ENCODE assay signal across 10 cellular contexts in the genomic region with DNA sequence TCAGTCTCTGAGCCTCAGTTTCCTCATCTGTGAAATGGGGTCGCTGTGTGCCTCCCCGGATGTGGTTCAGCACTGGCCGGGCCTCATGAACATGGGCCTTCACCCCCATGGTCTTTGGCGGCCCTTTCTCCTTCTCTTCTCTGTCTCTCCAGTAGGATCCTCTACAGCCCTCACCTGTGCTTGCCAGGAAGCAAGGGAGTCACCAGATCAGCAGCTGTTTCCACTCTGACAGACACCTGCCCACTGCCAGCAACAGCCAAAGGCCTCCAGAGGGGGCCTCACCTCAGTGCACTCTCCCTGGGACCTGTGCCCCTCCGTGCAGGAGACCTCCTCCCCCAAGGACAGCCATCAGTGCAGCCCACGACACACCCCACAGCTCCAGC.
A peak's percentile ranks its signal among the peaks of the same experiment; 100 is the strongest.
DNase-seq lines count a peak whose midpoint lies in the region; ATAC-seq and TF ChIP-seq lines count a peak whose summit lies in the region.
"Had no signal": no experiment of that assay in that cellular context is flagged by ENCODE, and none has a peak within 500 bp of the region (broad histone marks: within the 10 kb centered on the region; RNA-seq: fewer than 3 reads in every experiment).

No MANE protein-coding gene starts in this region.

- H4K20me1 ChIP-seq in BLaER1 (no peaks in the 10 kb centered on the region), SK-N-SH (ENCODE audit: insufficient read depth) (no peaks in the 10 kb centered on the region)

- DNase-seq in NCI-H2171 treated with DMSO at 0.1 percent for 48 hours (lab: John Stamatoyannopoulos, UW) (peak; percentile 79), SK-N-SH (no peak), WTC11 (ENCODE audit: low spot score) (no peak)
- no peak for DNase-seq in effector memory CD8-positive, alpha-beta T cell

- CTCF ChIA-PET in SK-N-SH (lab: Yijun Ruan, JAX) (interaction anchor here (1.1 kb wide), 1 partner anchor 9 kb away, joined by 4 read pairs; no protein-coding TSS in a partner anchor), WTC11 (lab: Charles Lee) (interaction anchor here (1.0 to 1.6 kb wide), 3 partner anchors 17 to 130 kb away, joined by 3 to 5 read pairs (median 4); no protein-coding TSS in a partner anchor)

- H3K27me3 Mint-ChIP-seq in effector memory CD8-positive, alpha-beta T cell = no peaks in the 10 kb centered on the region
- peaks cover 18% of the 10 kb centered on the region for H3K27me3 Mint-ChIP-seq in WTC11 (ENCODE audit: low read depth)

- H2AFZ ChIP-seq in SK-N-SH (ENCODE audit: low read depth) = no peak overlapping the region

- H3K36me3 Mint-ChIP-seq in effector memory CD8-positive, alpha-beta T cell (ENCODE audit: insufficient read depth) = peaks cover 12% of the 10 kb centered on the region
- H3K36me3 Mint-ChIP-seq in WTC11 = no peaks in the 10 kb centered on the region

- H3K4me3 ChIP-seq in BLaER1 (no peak overlapping the region), SK-N-SH (ENCODE audit: low read depth in 2 of 2, low read length in 1 of 2) (no peak overlapping the region)
- H3K4me3 ChIP-seq: heart left ventricle, transverse colon had no signal

- no peaks in the 10 kb centered on the region for H3K36me3 ChIP-seq in BLaER1
- H3K36me3 ChIP-seq in SK-N-SH (replicated peaks in 1 of 2; ENCODE audit: control insufficient read depth in 1 of 2, insufficient read depth in 2 of 2, low read length in 1 of 2) = no peaks in the 10 kb centered on the region
- H3K36me3 ChIP-seq: heart left ventricle, transverse colon had no signal

- no peaks in the 10 kb centered on the region for H3K27me3 ChIP-seq in BLaER1
- H3K27me3 ChIP-seq in SK-N-SH (ENCODE audit: insufficient read depth) = no peaks in the 10 kb centered on the region

- POLR2A ChIA-PET in SK-N-SH (lab: Yijun Ruan, JAX) = no interaction called here
- POLR2A ChIA-PET in WTC11 (lab: Charles Lee) = no interaction called here

- H3K9ac ChIP-seq in BLaER1 = peak overlapping the region; percentile 63
- H3K9ac ChIP-seq in SK-N-SH = no peak overlapping the region

- H3K27ac Mint-ChIP-seq in effector memory CD8-positive, alpha-beta T cell = peak overlapping the region; percentile 91 to 99
- no peak overlapping the region; the same call in 1 of the 2 replicates for H3K27ac Mint-ChIP-seq in WTC11

- peaks cover 29 to 35% of the 10 kb centered on the region in 2 donors for H3K4me1 Mint-ChIP-seq in effector memory CD8-positive, alpha-beta T cell (ENCODE audit: low read depth in 2 of 2)
- H3K4me1 Mint-ChIP-seq in WTC11 = peaks cover 17% of the 10 kb centered on the region

- peak overlapping the region; percentile 73 to 80 for H3K4me3 Mint-ChIP-seq in effector memory CD8-positive, alpha-beta T cell
- H3K4me3 Mint-ChIP-seq in WTC11 = no peak overlapping the region

- TF ChIP-seq CTCF in SK-N-SH (IDR thresholded peaks at IDR 0.05) = no peak
- TF ChIP-seq CTCF in WTC11 (IDR thresholded peaks at IDR 0.05) = no peak

- WGBS in SK-N-SH (ENCODE audit: low lambda C conversion rate) = 15% methylated on average over 2 of the region's 6 CpGs

- H3K9me3 Mint-ChIP-seq in effector memory CD8-positive, alpha-beta T cell = no peaks in the 10 kb centered on the region
- H3K9me3 Mint-ChIP-seq in WTC11 = no peaks in the 10 kb centered on the region

- no peaks in the 10 kb centered on the region for H3K9me2 ChIP-seq in SK-N-SH

- no peaks in the 10 kb centered on the region for H3K9me3 ChIP-seq in BLaER1
- no peaks in the 10 kb centered on the region for H3K9me3 ChIP-seq in SK-N-SH
- H3K9me3 ChIP-seq: heart left ventricle, transverse colon had no signal

- peak overlapping the region; percentile 83 for H3K27ac ChIP-seq in BLaER1
- H3K27ac ChIP-seq in SK-N-SH (ENCODE audit: low read depth in 2 of 2, low read length in 1 of 2) = no peak overlapping the region
- H3K27ac ChIP-seq: heart left ventricle had no signal

- peak; percentile 24 for ATAC-seq in GM18909 (IDR thresholded peaks at IDR 0.05; ENCODE audit: poor library complexity, unreplicated experiment)
- peak; percentile 2 for ATAC-seq in effector memory CD8-positive, alpha-beta T cell (replicated peaks)
- ATAC-seq in SK-N-SH treated with all-trans-retinoic acid at 6 μM for 48 hours = no peak
- no peak for ATAC-seq in HG03135 (IDR thresholded peaks at IDR 0.05; ENCODE audit: unreplicated experiment)
- ATAC-seq in WTC11 = no peak
- ATAC-seq: heart left ventricle had no signal

- peak overlapping the region; percentile 89 for H3K4me2 ChIP-seq in BLaER1
- no peak overlapping the region for H3K4me2 ChIP-seq in SK-N-SH

- TF ChIP-seq RAD21 in SK-N-SH (IDR thresholded peaks at IDR 0.05; ENCODE audit: low read length) = no peak

- no peaks in the 10 kb centered on the region for H3F3A ChIP-seq in SK-N-SH (replicated peaks; ENCODE audit: insufficient read depth)

- TF ChIP-seq EP300 in SK-N-SH (IDR thresholded peaks at IDR 0.05; ENCODE audit: borderline replicate concordance in 1 of 2, low read depth in 1 of 2, low read length in 1 of 2) = no peak

- no peaks in the 10 kb centered on the region for H3K79me2 ChIP-seq in SK-N-SH (ENCODE audit: insufficient read depth)

- H3K4me1 ChIP-seq in BLaER1 = peaks cover 76% of the 10 kb centered on the region
- no peaks in the 10 kb centered on the region for H3K4me1 ChIP-seq in SK-N-SH (ENCODE audit: control insufficient read depth in 1 of 2, insufficient read depth in 2 of 2, low read depth in 1 of 2, low read length in 1 of 2)
- H3K4me1 ChIP-seq: heart left ventricle, transverse colon had no signal

TF ChIP-seq in SK-N-SH treated with all-trans-retinoic acid at 6 μM for 48 hours, 23 proteins besides CTCF, POLR2A, EP300 and RAD21:
- no peak for TF ChIP-seq ZNF565 (CRISPR knock-in tag; conservative IDR thresholded peaks at IDR 0.05; ENCODE audit: low read depth)
- no peak for TF ChIP-seq CSDC2 (CRISPR knock-in tag; IDR thresholded peaks at IDR 0.05)
- no peak for TF ChIP-seq ZNF70 (CRISPR knock-in tag; IDR thresholded peaks at IDR 0.05)
- no peak for TF ChIP-seq PPARA (CRISPR knock-in tag; IDR thresholded peaks at IDR 0.05; ENCODE audit: borderline replicate concordance)
- TF ChIP-seq ZC3H10 (CRISPR knock-in tag; IDR thresholded peaks at IDR 0.05) = no peak

TF ChIP-seq in SK-N-SH, 30 proteins besides CTCF, POLR2A, EP300 and RAD21:
- TF ChIP-seq, protein P1, sequence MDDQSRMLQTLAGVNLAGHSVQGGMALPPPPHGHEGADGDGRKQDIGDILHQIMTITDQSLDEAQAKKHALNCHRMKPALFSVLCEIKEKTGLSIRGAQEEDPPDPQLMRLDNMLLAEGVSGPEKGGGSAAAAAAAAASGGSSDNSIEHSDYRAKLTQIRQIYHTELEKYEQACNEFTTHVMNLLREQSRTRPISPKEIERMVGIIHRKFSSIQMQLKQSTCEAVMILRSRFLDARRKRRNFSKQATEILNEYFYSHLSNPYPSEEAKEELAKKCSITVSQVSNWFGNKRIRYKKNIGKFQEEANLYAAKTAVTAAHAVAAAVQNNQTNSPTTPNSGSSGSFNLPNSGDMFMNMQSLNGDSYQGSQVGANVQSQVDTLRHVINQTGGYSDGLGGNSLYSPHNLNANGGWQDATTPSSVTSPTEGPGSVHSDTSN (IDR thresholded peaks at IDR 0.05) = no peak
- no peak for TF ChIP-seq SMC3 (IDR thresholded peaks at IDR 0.05; ENCODE audit: low read depth, low read length)
- TF ChIP-seq TCF12 (IDR thresholded peaks at IDR 0.05) = no peak

TF ChIP-seq in WTC11, 78 proteins besides CTCF, POLR2A, EP300 and RAD21:
- TF ChIP-seq FOXP1 (CRISPR knock-in tag; IDR thresholded peaks at IDR 0.05; ENCODE audit: borderline replicate concordance) = no peak
- no peak for TF ChIP-seq TCF7 (CRISPR knock-in tag; IDR thresholded peaks at IDR 0.05; ENCODE audit: low read depth)
- TF ChIP-seq ZNF232 (CRISPR knock-in tag; IDR thresholded peaks at IDR 0.05) = no peak
- TF ChIP-seq NR3C1 (CRISPR knock-in tag; conservative IDR thresholded peaks at IDR 0.05; ENCODE audit: low read depth) = no peak
- TF ChIP-seq, protein P2, sequence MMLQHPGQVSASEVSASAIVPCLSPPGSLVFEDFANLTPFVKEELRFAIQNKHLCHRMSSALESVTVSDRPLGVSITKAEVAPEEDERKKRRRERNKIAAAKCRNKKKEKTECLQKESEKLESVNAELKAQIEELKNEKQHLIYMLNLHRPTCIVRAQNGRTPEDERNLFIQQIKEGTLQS (CRISPR knock-in tag; conservative IDR thresholded peaks at IDR 0.05) = no peak
- no peak for TF ChIP-seq NR2C2 (CRISPR knock-in tag; IDR thresholded peaks at IDR 0.05)
- no peak for TF ChIP-seq ATF1 (CRISPR knock-in tag; IDR thresholded peaks at IDR 0.05)
- TF ChIP-seq ZNF317 (CRISPR knock-in tag; IDR thresholded peaks at IDR 0.05; ENCODE audit: borderline replicate concordance, low read depth) = no peak
- TF ChIP-seq, protein P3, sequence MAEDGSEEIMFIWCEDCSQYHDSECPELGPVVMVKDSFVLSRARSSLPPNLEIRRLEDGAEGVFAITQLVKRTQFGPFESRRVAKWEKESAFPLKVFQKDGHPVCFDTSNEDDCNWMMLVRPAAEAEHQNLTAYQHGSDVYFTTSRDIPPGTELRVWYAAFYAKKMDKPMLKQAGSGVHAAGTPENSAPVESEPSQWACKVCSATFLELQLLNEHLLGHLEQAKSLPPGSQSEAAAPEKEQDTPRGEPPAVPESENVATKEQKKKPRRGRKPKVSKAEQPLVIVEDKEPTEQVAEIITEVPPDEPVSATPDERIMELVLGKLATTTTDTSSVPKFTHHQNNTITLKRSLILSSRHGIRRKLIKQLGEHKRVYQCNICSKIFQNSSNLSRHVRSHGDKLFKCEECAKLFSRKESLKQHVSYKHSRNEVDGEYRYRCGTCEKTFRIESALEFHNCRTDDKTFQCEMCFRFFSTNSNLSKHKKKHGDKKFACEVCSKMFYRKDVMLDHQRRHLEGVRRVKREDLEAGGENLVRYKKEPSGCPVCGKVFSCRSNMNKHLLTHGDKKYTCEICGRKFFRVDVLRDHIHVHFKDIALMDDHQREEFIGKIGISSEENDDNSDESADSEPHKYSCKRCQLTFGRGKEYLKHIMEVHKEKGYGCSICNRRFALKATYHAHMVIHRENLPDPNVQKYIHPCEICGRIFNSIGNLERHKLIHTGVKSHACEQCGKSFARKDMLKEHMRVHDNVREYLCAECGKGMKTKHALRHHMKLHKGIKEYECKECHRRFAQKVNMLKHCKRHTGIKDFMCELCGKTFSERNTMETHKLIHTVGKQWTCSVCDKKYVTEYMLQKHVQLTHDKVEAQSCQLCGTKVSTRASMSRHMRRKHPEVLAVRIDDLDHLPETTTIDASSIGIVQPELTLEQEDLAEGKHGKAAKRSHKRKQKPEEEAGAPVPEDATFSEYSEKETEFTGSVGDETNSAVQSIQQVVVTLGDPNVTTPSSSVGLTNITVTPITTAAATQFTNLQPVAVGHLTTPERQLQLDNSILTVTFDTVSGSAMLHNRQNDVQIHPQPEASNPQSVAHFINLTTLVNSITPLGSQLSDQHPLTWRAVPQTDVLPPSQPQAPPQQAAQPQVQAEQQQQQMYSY (CRISPR knock-in tag; IDR thresholded peaks at IDR 0.05) = no peak
- TF ChIP-seq FOXK1 (CRISPR knock-in tag; IDR thresholded peaks at IDR 0.05) = no peak

Comparison
In these comparisons a context has a peak if more than half of its experiments do, and no peak if none do; other contexts are left out.
1. ATAC-seq: peak in GM18909 (single experiment) and effector memory CD8-positive, alpha-beta T cell (single experiment); none in SK-N-SH treated with all-trans-retinoic acid at 6 μM for 48 hours (single experiment), HG03135 (single experiment) and WTC11 (single experiment).